ENCODE assay signal across 16 cellular contexts in the genomic region with DNA sequence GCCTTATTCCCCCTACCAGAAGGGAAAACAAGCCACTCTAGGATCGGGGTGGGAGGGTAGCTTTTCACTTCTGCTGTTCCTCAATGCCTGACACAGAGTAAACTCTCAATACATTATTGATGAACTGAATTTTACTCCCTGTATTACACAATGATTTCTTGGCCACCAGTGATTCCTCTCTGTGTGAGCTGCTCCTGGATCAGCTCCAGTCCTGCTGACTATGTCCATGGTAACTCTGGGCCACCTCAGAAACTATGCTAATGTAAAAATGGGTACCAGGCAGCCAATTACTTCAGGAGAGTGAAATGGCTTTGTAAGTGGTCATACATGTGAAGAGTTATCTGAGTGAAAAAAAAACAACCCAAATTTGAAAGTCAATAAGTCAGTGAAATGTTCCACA.
A peak's percentile ranks its signal among the peaks of the same experiment; 100 is the strongest.
DNase-seq lines count a peak whose midpoint lies in the region; ATAC-seq and TF ChIP-seq lines count a peak whose summit lies in the region.
"Had no signal": no experiment of that assay in that cellular context is flagged by ENCODE, and none has a peak within 500 bp of the region (broad histone marks: within the 10 kb centered on the region; RNA-seq: fewer than 3 reads in every experiment).

No MANE protein-coding gene starts in this region.

- H3K9me3 ChIP-seq in adipocyte (ENCODE audit: control insufficient read depth, low read length) (no peaks in the 10 kb centered on the region), A673 (ENCODE audit: low read depth, low read length, poor library complexity, severe bottlenecking) (no peaks in the 10 kb centered on the region), HAP-1 (no peaks in the 10 kb centered on the region)

- intact Hi-C loops in A673 (cut with micrococcal nuclease; ENCODE audit: unreplicated experiment) = no loop called here

- peak; percentile 96 for ATAC-seq in left lobe of liver
- ATAC-seq in HG03469 (IDR thresholded peaks at IDR 0.05; ENCODE audit: unreplicated experiment) = no peak

- BruUV-seq in A673 (replicated peaks; lab: Mats Ljungman, UMichigan) = no TSS peak

- CTCF ChIA-PET in A673 (lab: Charles Lee) = no interaction called here

- peaks cover under 1% of the 10 kb centered on the region for H3K27me3 ChIP-seq in adipocyte (replicated peaks; ENCODE audit: control insufficient read depth, insufficient read depth, low read length)
- peaks cover 30% of the 10 kb centered on the region for H3K27me3 ChIP-seq in A673 (replicated peaks; ENCODE audit: insufficient read depth, low read depth, low read length, poor library complexity)
- H3K27me3 ChIP-seq in HAP-1 (ENCODE audit: low read depth) = no peaks in the 10 kb centered on the region

- no peaks in the 10 kb centered on the region for H3K36me3 ChIP-seq in adipocyte (ENCODE audit: control insufficient read depth, insufficient read depth, low read length, severe bottlenecking)
- H3K36me3 ChIP-seq in A673 (ENCODE audit: insufficient read depth, low read length, poor library complexity, severe bottlenecking) = no peaks in the 10 kb centered on the region
- H3K36me3 ChIP-seq in HAP-1 (replicated peaks) = no peaks in the 10 kb centered on the region

- in situ Hi-C loops in HAP-1 (cut with MboI; ENCODE audit: low sequenced_read_pairs) = no loop called here

- no peak overlapping the region for H3K27ac ChIP-seq in A673 (ENCODE audit: low read depth, low read length, poor library complexity, severe bottlenecking)
- H3K27ac ChIP-seq: 22Rv1 had no signal

- no peak for TF ChIP-seq CTCF in A673 (conservative IDR thresholded peaks at IDR 0.05; ENCODE audit: low read depth, low read length)

- no peak overlapping the region for H3K4me3 ChIP-seq in adipocyte (ENCODE audit: low read length)
- H3K4me3 ChIP-seq in A673 (ENCODE audit: low read depth, low read length, poor library complexity, severe bottlenecking) = no peak overlapping the region
- no peak overlapping the region for H3K4me3 ChIP-seq in HAP-1

- H3K4me1 ChIP-seq in adipocyte (ENCODE audit: control insufficient read depth, insufficient read depth, low read length) (no peaks in the 10 kb centered on the region), A673 (ENCODE audit: insufficient read depth, low read length, poor library complexity, severe bottlenecking) (no peaks in the 10 kb centered on the region), HAP-1 (no peaks in the 10 kb centered on the region)

- DNase-seq in NCI-H1092 treated with DMSO at 0.1 percent for 48 hours (lab: John Stamatoyannopoulos, UW) (peak; percentile 10), NCI-H1092 (lab: John Stamatoyannopoulos, UW) (no peak), adipocyte (ENCODE audit: low read depth) (peak; percentile 13), left lobe of liver (ENCODE audit: low spot score) (peak; percentile 48), stromal cell of bone marrow (ENCODE audit: low read depth) (peak; percentile 24), A673 (ENCODE audit: low spot score) (no peak), HAP-1 (ENCODE audit: low spot score in 2 of 2) (no peak)
- DNase-seq: CD4-positive, alpha-beta T cell; GOT3; NCI-H1417; NCI-H187 treated with DMSO at 0.1 percent for 48 hours; NCI-H345; NCI-H526 treated with DMSO at 0.1 percent for 48 hours; Right ventricle myocardium superior had no signal

- H3K9ac ChIP-seq in adipocyte (ENCODE audit: low read length) = no peak overlapping the region

- POLR2A ChIA-PET in A673 (lab: Charles Lee; ENCODE audit: low non-redundant PET) = no interaction called here

Comparison
In these comparisons a context has a peak if more than half of its experiments do, and no peak if none do; other contexts are left out.
1. DNase-seq: peak in NCI-H1092 treated with DMSO at 0.1 percent for 48 hours (single experiment), adipocyte (single experiment), left lobe of liver (single experiment) and stromal cell of bone marrow (single experiment); none in NCI-H1092 (single experiment), A673 (single experiment) and HAP-1 (0 of 2).